Comparison of ENCODE assay signal across 1 cellular context in the genomic region with DNA sequence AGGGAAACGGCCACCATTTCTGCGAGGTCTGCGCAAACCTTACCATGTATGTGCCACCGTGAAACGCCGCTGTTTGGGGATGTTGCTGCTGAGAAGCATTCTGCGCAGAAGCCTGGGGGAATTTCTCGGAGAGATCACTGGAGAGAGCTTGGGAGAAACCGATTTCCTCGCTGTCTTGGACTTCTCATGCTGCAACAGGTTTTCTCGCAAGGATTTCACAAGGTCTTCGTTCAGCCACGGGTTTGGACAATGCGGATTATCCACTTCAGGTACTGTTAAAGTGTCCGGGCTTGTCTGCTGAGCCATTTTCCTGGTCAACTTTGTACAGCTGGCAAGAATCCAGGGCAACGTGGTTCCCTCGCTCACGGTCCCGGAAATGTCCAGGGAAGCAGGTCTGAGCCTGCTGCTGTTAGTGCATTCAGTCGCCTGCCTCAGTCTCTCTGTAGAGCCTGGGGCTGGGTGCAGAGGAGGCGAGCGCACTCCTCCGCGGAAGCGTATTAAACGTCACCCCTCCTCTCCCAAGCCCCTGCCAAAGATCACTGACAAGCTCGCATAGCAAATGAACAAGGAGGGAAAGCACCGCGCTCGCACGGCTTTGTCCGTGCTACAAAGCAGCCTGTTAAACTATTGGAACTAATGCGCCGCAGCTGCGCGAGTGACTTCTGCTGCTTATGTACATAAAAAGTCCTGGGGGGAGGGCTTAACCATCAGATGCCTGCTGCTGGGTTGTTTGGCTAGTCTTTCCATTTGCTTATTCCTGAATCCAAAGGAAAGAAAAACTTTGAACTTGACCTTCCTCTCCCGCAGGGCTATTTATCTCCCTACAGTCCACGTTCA.
A peak's percentile ranks its signal among the peaks of the same experiment; 100 is the strongest.
TF ChIP-seq lines count a peak whose summit lies in the region.

No MANE protein-coding gene starts in this region.

TF ChIP-seq in HEK293, 187 proteins besides CTCF, POLR2A, EP300 and RAD21 (continued from another document and continues in another):
- TF ChIP-seq, protein P1, sequence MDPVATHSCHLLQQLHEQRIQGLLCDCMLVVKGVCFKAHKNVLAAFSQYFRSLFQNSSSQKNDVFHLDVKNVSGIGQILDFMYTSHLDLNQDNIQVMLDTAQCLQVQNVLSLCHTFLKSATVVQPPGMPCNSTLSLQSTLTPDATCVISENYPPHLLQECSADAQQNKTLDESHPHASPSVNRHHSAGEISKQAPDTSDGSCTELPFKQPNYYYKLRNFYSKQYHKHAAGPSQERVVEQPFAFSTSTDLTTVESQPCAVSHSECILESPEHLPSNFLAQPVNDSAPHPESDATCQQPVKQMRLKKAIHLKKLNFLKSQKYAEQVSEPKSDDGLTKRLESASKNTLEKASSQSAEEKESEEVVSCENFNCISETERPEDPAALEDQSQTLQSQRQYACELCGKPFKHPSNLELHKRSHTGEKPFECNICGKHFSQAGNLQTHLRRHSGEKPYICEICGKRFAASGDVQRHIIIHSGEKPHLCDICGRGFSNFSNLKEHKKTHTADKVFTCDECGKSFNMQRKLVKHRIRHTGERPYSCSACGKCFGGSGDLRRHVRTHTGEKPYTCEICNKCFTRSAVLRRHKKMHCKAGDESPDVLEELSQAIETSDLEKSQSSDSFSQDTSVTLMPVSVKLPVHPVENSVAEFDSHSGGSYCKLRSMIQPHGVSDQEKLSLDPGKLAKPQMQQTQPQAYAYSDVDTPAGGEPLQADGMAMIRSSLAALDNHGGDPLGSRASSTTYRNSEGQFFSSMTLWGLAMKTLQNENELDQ (tag by site-specific recombination; IDR thresholded peaks at IDR 0.05; ENCODE audit: low read depth): no peak
- TF ChIP-seq ZNF274 (IDR thresholded peaks at IDR 0.05; ENCODE audit: low read length): no peak
- no peak for TF ChIP-seq ZNF274 (tag by site-specific recombination; IDR thresholded peaks at IDR 0.05; ENCODE audit: borderline replicate concordance)
- peak; percentile 97 for TF ChIP-seq ZXDB (tag by site-specific recombination; IDR thresholded peaks at IDR 0.05)
- TF ChIP-seq, protein P2, sequence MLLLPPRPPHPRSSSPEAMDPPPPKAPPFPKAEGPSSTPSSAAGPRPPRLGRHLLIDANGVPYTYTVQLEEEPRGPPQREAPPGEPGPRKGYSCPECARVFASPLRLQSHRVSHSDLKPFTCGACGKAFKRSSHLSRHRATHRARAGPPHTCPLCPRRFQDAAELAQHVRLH (tag by site-specific recombination; IDR thresholded peaks at IDR 0.05): no peak
- TF ChIP-seq, protein P3, sequence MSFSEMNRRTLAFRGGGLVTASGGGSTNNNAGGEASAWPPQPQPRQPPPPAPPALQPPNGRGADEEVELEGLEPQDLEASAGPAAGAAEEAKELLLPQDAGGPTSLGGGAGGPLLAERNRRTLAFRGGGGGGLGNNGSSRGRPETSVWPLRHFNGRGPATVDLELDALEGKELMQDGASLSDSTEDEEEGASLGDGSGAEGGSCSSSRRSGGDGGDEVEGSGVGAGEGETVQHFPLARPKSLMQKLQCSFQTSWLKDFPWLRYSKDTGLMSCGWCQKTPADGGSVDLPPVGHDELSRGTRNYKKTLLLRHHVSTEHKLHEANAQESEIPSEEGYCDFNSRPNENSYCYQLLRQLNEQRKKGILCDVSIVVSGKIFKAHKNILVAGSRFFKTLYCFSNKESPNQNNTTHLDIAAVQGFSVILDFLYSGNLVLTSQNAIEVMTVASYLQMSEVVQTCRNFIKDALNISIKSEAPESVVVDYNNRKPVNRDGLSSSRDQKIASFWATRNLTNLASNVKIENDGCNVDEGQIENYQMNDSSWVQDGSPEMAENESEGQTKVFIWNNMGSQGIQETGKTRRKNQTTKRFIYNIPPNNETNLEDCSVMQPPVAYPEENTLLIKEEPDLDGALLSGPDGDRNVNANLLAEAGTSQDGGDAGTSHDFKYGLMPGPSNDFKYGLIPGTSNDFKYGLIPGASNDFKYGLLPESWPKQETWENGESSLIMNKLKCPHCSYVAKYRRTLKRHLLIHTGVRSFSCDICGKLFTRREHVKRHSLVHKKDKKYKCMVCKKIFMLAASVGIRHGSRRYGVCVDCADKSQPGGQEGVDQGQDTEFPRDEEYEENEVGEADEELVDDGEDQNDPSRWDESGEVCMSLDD (tag by site-specific recombination; IDR thresholded peaks at IDR 0.05): no peak
- TF ChIP-seq WT1 (tag by site-specific recombination; IDR thresholded peaks at IDR 0.05): peak; percentile 30; the same call in 1 of the 2 replicates
- peak; percentile 47; the same call in 1 of the 2 replicates for TF ChIP-seq YY1 (tag by site-specific recombination; IDR thresholded peaks at IDR 0.05)
- TF ChIP-seq GLIS1 (tag by site-specific recombination; IDR thresholded peaks at IDR 0.05): peak; percentile 43
- no peak for TF ChIP-seq ZFP41 (tag by site-specific recombination; IDR thresholded peaks at IDR 0.05; ENCODE audit: borderline replicate concordance)
- peak; percentile 29; the same call in 1 of the 2 replicates for TF ChIP-seq ZNF394 (tag by site-specific recombination; IDR thresholded peaks at IDR 0.05; ENCODE audit: borderline replicate concordance)
- peak; percentile 86 for TF ChIP-seq ZNF561 (tag by site-specific recombination; IDR thresholded peaks at IDR 0.05; ENCODE audit: borderline replicate concordance)
- TF ChIP-seq ZNF510 (tag by site-specific recombination; IDR thresholded peaks at IDR 0.05; ENCODE audit: insufficient replicate concordance): no peak
- TF ChIP-seq GLI4 (tag by site-specific recombination; IDR thresholded peaks at IDR 0.05): 0 out of 2 replicates have a peak, but pooled peaks have one; percentile 26
- TF ChIP-seq ZNF366 (tag by site-specific recombination; conservative IDR thresholded peaks at IDR 0.05): peak; percentile 71
- no peak for TF ChIP-seq TCF7L2 (IDR thresholded peaks at IDR 0.05; ENCODE audit: borderline replicate concordance, low read depth, low read length)
- peak; percentile 65; the same call in 1 of the 2 replicates for TF ChIP-seq ZNF324 (tag by site-specific recombination; IDR thresholded peaks at IDR 0.05)
- TF ChIP-seq OSR2 (tag by site-specific recombination; IDR thresholded peaks at IDR 0.05): peak; percentile 89
- peak; percentile 77 for TF ChIP-seq ZNF2 (tag by site-specific recombination; IDR thresholded peaks at IDR 0.05)
- TF ChIP-seq, protein P4, sequence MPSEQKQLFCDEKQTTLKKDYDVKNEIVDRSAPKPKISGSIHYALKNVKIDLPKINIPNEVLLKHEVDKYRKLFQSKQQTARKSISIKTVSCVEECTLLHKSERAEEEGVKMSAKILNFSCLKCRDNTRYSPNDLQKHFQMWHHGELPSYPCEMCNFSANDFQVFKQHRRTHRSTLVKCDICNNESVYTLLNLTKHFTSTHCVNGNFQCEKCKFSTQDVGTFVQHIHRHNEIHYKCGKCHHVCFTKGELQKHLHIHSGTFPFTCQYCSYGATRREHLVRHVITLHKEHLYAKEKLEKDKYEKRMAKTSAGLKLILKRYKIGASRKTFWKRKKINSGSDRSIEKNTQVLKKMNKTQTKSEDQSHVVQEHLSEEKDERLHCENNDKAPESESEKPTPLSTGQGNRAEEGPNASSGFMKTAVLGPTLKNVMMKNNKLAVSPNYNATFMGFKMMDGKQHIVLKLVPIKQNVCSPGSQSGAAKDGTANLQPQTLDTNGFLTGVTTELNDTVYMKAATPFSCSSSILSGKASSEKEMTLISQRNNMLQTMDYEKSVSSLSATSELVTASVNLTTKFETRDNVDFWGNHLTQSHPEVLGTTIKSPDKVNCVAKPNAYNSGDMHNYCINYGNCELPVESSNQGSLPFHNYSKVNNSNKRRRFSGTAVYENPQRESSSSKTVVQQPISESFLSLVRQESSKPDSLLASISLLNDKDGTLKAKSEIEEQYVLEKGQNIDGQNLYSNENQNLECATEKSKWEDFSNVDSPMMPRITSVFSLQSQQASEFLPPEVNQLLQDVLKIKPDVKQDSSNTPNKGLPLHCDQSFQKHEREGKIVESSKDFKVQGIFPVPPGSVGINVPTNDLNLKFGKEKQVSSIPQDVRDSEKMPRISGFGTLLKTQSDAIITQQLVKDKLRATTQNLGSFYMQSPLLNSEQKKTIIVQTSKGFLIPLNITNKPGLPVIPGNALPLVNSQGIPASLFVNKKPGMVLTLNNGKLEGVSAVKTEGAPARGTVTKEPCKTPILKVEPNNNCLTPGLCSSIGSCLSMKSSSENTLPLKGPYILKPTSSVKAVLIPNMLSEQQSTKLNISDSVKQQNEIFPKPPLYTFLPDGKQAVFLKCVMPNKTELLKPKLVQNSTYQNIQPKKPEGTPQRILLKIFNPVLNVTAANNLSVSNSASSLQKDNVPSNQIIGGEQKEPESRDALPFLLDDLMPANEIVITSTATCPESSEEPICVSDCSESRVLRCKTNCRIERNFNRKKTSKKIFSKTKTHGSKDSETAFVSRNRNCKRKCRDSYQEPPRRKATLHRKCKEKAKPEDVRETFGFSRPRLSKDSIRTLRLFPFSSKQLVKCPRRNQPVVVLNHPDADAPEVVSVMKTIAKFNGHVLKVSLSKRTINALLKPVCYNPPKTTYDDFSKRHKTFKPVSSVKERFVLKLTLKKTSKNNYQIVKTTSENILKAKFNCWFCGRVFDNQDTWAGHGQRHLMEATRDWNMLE (tag by site-specific recombination; conservative IDR thresholded peaks at IDR 0.05; ENCODE audit: low read depth): no peak
- TF ChIP-seq ZFP37 (tag by site-specific recombination; IDR thresholded peaks at IDR 0.05): peak; percentile 81
- TF ChIP-seq, protein P5, sequence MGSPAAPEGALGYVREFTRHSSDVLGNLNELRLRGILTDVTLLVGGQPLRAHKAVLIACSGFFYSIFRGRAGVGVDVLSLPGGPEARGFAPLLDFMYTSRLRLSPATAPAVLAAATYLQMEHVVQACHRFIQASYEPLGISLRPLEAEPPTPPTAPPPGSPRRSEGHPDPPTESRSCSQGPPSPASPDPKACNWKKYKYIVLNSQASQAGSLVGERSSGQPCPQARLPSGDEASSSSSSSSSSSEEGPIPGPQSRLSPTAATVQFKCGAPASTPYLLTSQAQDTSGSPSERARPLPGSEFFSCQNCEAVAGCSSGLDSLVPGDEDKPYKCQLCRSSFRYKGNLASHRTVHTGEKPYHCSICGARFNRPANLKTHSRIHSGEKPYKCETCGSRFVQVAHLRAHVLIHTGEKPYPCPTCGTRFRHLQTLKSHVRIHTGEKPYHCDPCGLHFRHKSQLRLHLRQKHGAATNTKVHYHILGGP (tag by site-specific recombination; IDR thresholded peaks at IDR 0.05): 0 out of 2 replicates have a peak, but pooled peaks have one; percentile 16
- peak; percentile 88 for TF ChIP-seq ZIC2 (tag by site-specific recombination; IDR thresholded peaks at IDR 0.05)
- TF ChIP-seq, protein P6, sequence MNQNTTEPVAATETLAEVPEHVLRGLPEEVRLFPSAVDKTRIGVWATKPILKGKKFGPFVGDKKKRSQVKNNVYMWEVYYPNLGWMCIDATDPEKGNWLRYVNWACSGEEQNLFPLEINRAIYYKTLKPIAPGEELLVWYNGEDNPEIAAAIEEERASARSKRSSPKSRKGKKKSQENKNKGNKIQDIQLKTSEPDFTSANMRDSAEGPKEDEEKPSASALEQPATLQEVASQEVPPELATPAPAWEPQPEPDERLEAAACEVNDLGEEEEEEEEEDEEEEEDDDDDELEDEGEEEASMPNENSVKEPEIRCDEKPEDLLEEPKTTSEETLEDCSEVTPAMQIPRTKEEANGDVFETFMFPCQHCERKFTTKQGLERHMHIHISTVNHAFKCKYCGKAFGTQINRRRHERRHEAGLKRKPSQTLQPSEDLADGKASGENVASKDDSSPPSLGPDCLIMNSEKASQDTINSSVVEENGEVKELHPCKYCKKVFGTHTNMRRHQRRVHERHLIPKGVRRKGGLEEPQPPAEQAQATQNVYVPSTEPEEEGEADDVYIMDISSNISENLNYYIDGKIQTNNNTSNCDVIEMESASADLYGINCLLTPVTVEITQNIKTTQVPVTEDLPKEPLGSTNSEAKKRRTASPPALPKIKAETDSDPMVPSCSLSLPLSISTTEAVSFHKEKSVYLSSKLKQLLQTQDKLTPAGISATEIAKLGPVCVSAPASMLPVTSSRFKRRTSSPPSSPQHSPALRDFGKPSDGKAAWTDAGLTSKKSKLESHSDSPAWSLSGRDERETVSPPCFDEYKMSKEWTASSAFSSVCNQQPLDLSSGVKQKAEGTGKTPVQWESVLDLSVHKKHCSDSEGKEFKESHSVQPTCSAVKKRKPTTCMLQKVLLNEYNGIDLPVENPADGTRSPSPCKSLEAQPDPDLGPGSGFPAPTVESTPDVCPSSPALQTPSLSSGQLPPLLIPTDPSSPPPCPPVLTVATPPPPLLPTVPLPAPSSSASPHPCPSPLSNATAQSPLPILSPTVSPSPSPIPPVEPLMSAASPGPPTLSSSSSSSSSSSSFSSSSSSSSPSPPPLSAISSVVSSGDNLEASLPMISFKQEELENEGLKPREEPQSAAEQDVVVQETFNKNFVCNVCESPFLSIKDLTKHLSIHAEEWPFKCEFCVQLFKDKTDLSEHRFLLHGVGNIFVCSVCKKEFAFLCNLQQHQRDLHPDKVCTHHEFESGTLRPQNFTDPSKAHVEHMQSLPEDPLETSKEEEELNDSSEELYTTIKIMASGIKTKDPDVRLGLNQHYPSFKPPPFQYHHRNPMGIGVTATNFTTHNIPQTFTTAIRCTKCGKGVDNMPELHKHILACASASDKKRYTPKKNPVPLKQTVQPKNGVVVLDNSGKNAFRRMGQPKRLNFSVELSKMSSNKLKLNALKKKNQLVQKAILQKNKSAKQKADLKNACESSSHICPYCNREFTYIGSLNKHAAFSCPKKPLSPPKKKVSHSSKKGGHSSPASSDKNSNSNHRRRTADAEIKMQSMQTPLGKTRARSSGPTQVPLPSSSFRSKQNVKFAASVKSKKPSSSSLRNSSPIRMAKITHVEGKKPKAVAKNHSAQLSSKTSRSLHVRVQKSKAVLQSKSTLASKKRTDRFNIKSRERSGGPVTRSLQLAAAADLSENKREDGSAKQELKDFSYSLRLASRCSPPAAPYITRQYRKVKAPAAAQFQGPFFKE (tag by site-specific recombination; IDR thresholded peaks at IDR 0.05; ENCODE audit: borderline replicate concordance): no peak
- no peak for TF ChIP-seq ZNF701 (tag by site-specific recombination; IDR thresholded peaks at IDR 0.05)
- 0 out of 2 replicates have a peak, but pooled peaks have one; percentile 3 for TF ChIP-seq ZNF184 (tag by site-specific recombination; IDR thresholded peaks at IDR 0.05)
- TF ChIP-seq SCRT1 (tag by site-specific recombination; IDR thresholded peaks at IDR 0.05; ENCODE audit: borderline replicate concordance): peak; percentile 82
- TF ChIP-seq, protein P7, sequence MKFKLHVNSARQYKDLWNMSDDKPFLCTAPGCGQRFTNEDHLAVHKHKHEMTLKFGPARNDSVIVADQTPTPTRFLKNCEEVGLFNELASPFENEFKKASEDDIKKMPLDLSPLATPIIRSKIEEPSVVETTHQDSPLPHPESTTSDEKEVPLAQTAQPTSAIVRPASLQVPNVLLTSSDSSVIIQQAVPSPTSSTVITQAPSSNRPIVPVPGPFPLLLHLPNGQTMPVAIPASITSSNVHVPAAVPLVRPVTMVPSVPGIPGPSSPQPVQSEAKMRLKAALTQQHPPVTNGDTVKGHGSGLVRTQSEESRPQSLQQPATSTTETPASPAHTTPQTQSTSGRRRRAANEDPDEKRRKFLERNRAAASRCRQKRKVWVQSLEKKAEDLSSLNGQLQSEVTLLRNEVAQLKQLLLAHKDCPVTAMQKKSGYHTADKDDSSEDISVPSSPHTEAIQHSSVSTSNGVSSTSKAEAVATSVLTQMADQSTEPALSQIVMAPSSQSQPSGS (tag by site-specific recombination; IDR thresholded peaks at IDR 0.05; ENCODE audit: low read depth): 0 out of 2 replicates have a peak, but pooled peaks have one; percentile 11
- no peak for TF ChIP-seq ZNF837 (tag by site-specific recombination; IDR thresholded peaks at IDR 0.05)
- no peak for TF ChIP-seq ZNF211 (tag by site-specific recombination; IDR thresholded peaks at IDR 0.05; ENCODE audit: low read depth)
- TF ChIP-seq ZNF658 (tag by site-specific recombination; IDR thresholded peaks at IDR 0.05): no peak
- TF ChIP-seq ZNF610 (tag by site-specific recombination; IDR thresholded peaks at IDR 0.05; ENCODE audit: borderline replicate concordance): no peak
- TF ChIP-seq KLF1 (tag by site-specific recombination; IDR thresholded peaks at IDR 0.05): no peak
- 0 out of 2 replicates have a peak, but pooled peaks have one; percentile 14 for TF ChIP-seq ZNF76 (tag by site-specific recombination; IDR thresholded peaks at IDR 0.05; ENCODE audit: borderline replicate concordance, low read depth)
- no peak for TF ChIP-seq ZNF19 (tag by site-specific recombination; IDR thresholded peaks at IDR 0.05; ENCODE audit: low read depth)
